ENCODE assay signal across 21 cellular contexts in genomic region chr2:212266310-212266709, GRCh38.
"Had no signal": no experiment of that assay in that cellular context is flagged by ENCODE, and none has a peak within 500 bp of the region (broad histone marks: within the 10 kb centered on the region; RNA-seq: fewer than 3 reads in every experiment).

No MANE protein-coding gene starts in this region.

- DNase-seq: effector memory CD8-positive, alpha-beta T cell; erythroblast; foreskin keratinocyte; immature natural killer cell; left ventricle myocardium inferior; lower lobe of right lung; psoas muscle; spleen; stimulated activated CD4-positive, alpha-beta T cell treated with anti-CD3 and anti-CD28 coated beads, Interleukin-2, amount 100 ng/mL, for 24 hours; stimulated activated CD4-positive, alpha-beta T cell treated with anti-CD3 and anti-CD28 coated beads, Interleukin-4, amount 100 ng/mL, for 4 hours; stimulated activated naive B cell treated with anti-CD40 and anti-IgM and Interleukin-4, amounts not matched to agents 10 μg/mL and 1 μg/mL and 100 μg/mL, for 72 hours; stimulated activated naive CD8-positive, alpha-beta T cell treated with anti-CD3 and anti-CD28 coated beads, Interleukin-15, amount 100 ng/mL, for 72 hours; trophoblast cell had no signal

- H3K9me3 ChIP-seq: left ventricle myocardium inferior, lower lobe of right lung, neutrophil, psoas muscle, spleen had no signal

- ATAC-seq: effector memory CD8-positive, alpha-beta T cell; foreskin keratinocyte; lower lobe of right lung; natural killer cell treated with Interleukin-12 subunit alpha and Interleukin-12 subunit beta and Interleukin-15 and Interleukin-18, amount 100 ng/mL, for 72 hours; psoas muscle; sciatic nerve; stimulated activated naive B cell treated with anti-CD40 and anti-IgM and Interleukin-4, amounts not matched to agents 10 μg/mL and 1 μg/mL and 100 μg/mL, for 72 hours; stimulated activated naive CD8-positive, alpha-beta T cell treated with anti-CD3 and anti-CD28 coated beads, Interleukin-15, amount 100 ng/mL, for 72 hours had no signal

- H3K36me3 Mint-ChIP-seq: immature natural killer cell; memory B cell; natural killer cell treated with Interleukin-12 subunit alpha and Interleukin-12 subunit beta and Interleukin-15 and Interleukin-18, amount 100 ng/mL, for 72 hours; stimulated activated naive B cell treated with anti-CD40 and anti-IgM and Interleukin-4, amounts not matched to agents 10 μg/mL and 1 μg/mL and 100 μg/mL, for 72 hours had no signal

- H3K27ac Mint-ChIP-seq: dendritic cell treated with granulocyte-macrophage colony-stimulating factor and Interleukin-4, amounts not matched to agents 40 ng/mL and 50 ng/mL, for 4 days; effector memory CD8-positive, alpha-beta T cell; immature natural killer cell; memory B cell; mesothelial cell of epicardium; natural killer cell treated with Interleukin-12 subunit alpha and Interleukin-12 subunit beta and Interleukin-15 and Interleukin-18, amount 100 ng/mL, for 72 hours; stimulated activated naive B cell treated with anti-CD40 and anti-IgM and Interleukin-4, amounts not matched to agents 10 μg/mL and 1 μg/mL and 100 μg/mL, for 72 hours; stimulated activated naive CD8-positive, alpha-beta T cell treated with anti-CD3 and anti-CD28 coated beads, Interleukin-15, amount 100 ng/mL, for 72 hours had no signal

- H3K36me3 ChIP-seq: left ventricle myocardium inferior, lower lobe of right lung, neutrophil, spleen had no signal

- FAIRE-seq: colon, keratinocyte had no signal

- H3K27me3 Mint-ChIP-seq: dendritic cell treated with granulocyte-macrophage colony-stimulating factor and Interleukin-4, amounts not matched to agents 40 ng/mL and 50 ng/mL, for 4 days; effector memory CD8-positive, alpha-beta T cell; memory B cell; natural killer cell treated with Interleukin-12 subunit alpha and Interleukin-12 subunit beta and Interleukin-15 and Interleukin-18, amount 100 ng/mL, for 72 hours; stimulated activated naive B cell treated with anti-CD40 and anti-IgM and Interleukin-4, amounts not matched to agents 10 μg/mL and 1 μg/mL and 100 μg/mL, for 72 hours; stimulated activated naive CD8-positive, alpha-beta T cell treated with anti-CD3 and anti-CD28 coated beads, Interleukin-15, amount 100 ng/mL, for 72 hours had no signal

- H3K4me1 Mint-ChIP-seq: immature natural killer cell; memory B cell; mesothelial cell of epicardium; stimulated activated naive B cell treated with anti-CD40 and anti-IgM and Interleukin-4, amounts not matched to agents 10 μg/mL and 1 μg/mL and 100 μg/mL, for 72 hours; stimulated activated naive CD8-positive, alpha-beta T cell treated with anti-CD3 and anti-CD28 coated beads, Interleukin-15, amount 100 ng/mL, for 72 hours had no signal

- H3K4me1 ChIP-seq: foreskin keratinocyte, lower lobe of right lung, spleen had no signal

- H3K4me3 ChIP-seq: left ventricle myocardium inferior, lower lobe of right lung, psoas muscle, spleen had no signal

- H3K27ac ChIP-seq: foreskin keratinocyte, left ventricle myocardium inferior, lower lobe of right lung, neutrophil, psoas muscle, spleen had no signal

- H3K9me3 Mint-ChIP-seq: dendritic cell treated with granulocyte-macrophage colony-stimulating factor and Interleukin-4, amounts not matched to agents 40 ng/mL and 50 ng/mL, for 4 days; memory B cell; natural killer cell treated with Interleukin-12 subunit alpha and Interleukin-12 subunit beta and Interleukin-15 and Interleukin-18, amount 100 ng/mL, for 72 hours; stimulated activated naive B cell treated with anti-CD40 and anti-IgM and Interleukin-4, amounts not matched to agents 10 μg/mL and 1 μg/mL and 100 μg/mL, for 72 hours; stimulated activated naive CD8-positive, alpha-beta T cell treated with anti-CD3 and anti-CD28 coated beads, Interleukin-15, amount 100 ng/mL, for 72 hours had no signal

- H3K4me3 Mint-ChIP-seq: dendritic cell treated with granulocyte-macrophage colony-stimulating factor and Interleukin-4, amounts not matched to agents 40 ng/mL and 50 ng/mL, for 4 days; effector memory CD8-positive, alpha-beta T cell; immature natural killer cell; memory B cell; mesothelial cell of epicardium; natural killer cell treated with Interleukin-12 subunit alpha and Interleukin-12 subunit beta and Interleukin-15 and Interleukin-18, amount 100 ng/mL, for 72 hours; stimulated activated naive B cell treated with anti-CD40 and anti-IgM and Interleukin-4, amounts not matched to agents 10 μg/mL and 1 μg/mL and 100 μg/mL, for 72 hours; stimulated activated naive CD8-positive, alpha-beta T cell treated with anti-CD3 and anti-CD28 coated beads, Interleukin-15, amount 100 ng/mL, for 72 hours had no signal

- H3K27me3 ChIP-seq: foreskin keratinocyte, neutrophil, spleen had no signal
